ENCODE assay signal across 22 cellular contexts in the genomic region with DNA sequence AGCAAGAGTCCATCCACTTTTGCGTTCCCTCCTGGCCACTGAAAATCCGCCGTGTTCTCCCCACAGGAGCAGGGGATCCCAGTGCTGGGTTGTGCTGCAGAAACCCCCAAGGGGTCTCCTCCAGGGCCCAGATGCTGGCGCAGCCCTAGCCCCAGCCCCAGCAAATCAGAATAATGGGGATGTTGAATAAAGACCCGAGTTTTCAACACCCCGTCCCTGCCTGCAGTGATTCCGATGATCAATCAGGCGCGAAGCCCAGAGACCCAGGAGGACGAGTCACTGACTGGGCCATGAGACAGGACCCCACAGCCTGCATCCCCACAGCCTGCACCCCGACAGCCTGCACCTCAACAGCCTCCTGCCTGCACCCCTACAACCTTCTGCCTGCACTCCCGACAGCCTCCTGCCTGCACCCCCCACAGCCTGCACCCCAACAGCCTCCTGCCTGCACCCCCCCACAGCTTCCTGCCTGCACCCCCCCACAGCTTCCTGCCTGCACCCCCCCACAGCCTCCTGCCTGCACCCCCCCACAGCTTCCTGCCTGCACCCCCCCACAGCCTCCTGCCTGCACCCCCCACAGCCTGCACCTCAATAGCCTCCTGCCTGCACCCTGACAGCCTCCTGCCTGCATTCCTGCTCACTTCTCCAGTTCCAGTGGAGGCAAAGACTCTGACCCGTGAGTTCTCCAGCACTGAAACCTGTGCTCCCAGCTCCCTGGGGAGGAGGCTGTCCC. TPM values are rescaled to one million over a fixed set of nuclear protein-coding genes. Genes with fewer than 3 reads are reported as not detected.
DNase-seq lines count a peak whose midpoint lies in the region; ATAC-seq and TF ChIP-seq lines count a peak whose summit lies in the region.
"Had no signal": no experiment of that assay in that cellular context is flagged by ENCODE, and none has a peak within 500 bp of the region (broad histone marks: within the 10 kb centered on the region; RNA-seq: fewer than 3 reads in every experiment).

No MANE protein-coding gene starts in this region.

- TF ChIP-seq POLR2A in breast epithelium (IDR thresholded peaks at IDR 0.05): no peak

- no peak overlapping the region for H3K9ac ChIP-seq in mammary epithelial cell (ENCODE audit: insufficient read depth, low read length)
- no peak overlapping the region for H3K9ac ChIP-seq in NT2/D1 (ENCODE audit: insufficient read length, low read depth)
- no peak overlapping the region for H3K9ac ChIP-seq in endodermal cell (ENCODE audit: extremely low read depth, low read length, poor library complexity, severe bottlenecking)
- H3K9ac ChIP-seq: BLaER1, KMS-11 had no signal

- H3K27me3 Mint-ChIP-seq in endodermal cell (ENCODE audit: insufficient read depth): peaks cover 21% of the 10 kb centered on the region
- peaks cover 36 to 45% of the 10 kb centered on the region in 2 donors for H3K27me3 Mint-ChIP-seq in stimulated activated naive B cell treated with anti-CD40 and anti-IgM and Interleukin-4, amounts not matched to agents 10 μg/mL and 1 μg/mL and 100 μg/mL, for 72 hours

- in situ Hi-C loops in mammary epithelial cell (cut with MboI; ENCODE audit: low sequenced_read_pairs in 2 of 2): no loop called here

- H2AFZ ChIP-seq in mammary epithelial cell (ENCODE audit: low read depth, low read length): peak overlapping the region; percentile 33

- WGBS in mammary epithelial cell (ENCODE audit: low coverage, missing lambda C conversion rate): 73% methylated on average over 7 of the region's 13 CpGs
- WGBS in endodermal cell (ENCODE audit: insufficient coverage in 1 of 2, insufficient read length in 1 of 2), 2 experiments: 92 to 94% methylated on average over 10 to 11 of the region's 13 CpGs

- peaks cover 37% of the 10 kb centered on the region for H3K9me3 Mint-ChIP-seq in endodermal cell
- no peaks in the 10 kb centered on the region for H3K9me3 Mint-ChIP-seq in stimulated activated naive B cell treated with anti-CD40 and anti-IgM and Interleukin-4, amounts not matched to agents 10 μg/mL and 1 μg/mL and 100 μg/mL, for 72 hours
- H3K9me3 Mint-ChIP-seq: CD4-positive, CD25-positive, alpha-beta regulatory T cell had no signal

- H3K27me3 ChIP-seq in mammary epithelial cell (ENCODE audit: insufficient read depth, low read length): no peaks in the 10 kb centered on the region
- no peaks in the 10 kb centered on the region for H3K27me3 ChIP-seq in breast epithelium
- H3K27me3 ChIP-seq in NT2/D1 (ENCODE audit: insufficient read depth, insufficient read length): no peaks in the 10 kb centered on the region
- no peaks in the 10 kb centered on the region for H3K27me3 ChIP-seq in endodermal cell (ENCODE audit: control insufficient read depth, insufficient read depth, low read length, poor library complexity, severe bottlenecking)
- H3K27me3 ChIP-seq: BLaER1, Peyer's patch had no signal

- DNase-seq in mammary epithelial cell (no peak), breast epithelium (ENCODE audit: low spot score in 2 of 2) (no peak), NT2/D1 (ENCODE audit: low read depth, low spot score) (peak; percentile 25), endodermal cell (no peak), NCI-H1417 treated with DMSO at 0.1 percent for 48 hours (lab: John Stamatoyannopoulos, UW) (no peak), NCI-H2196 (lab: John Stamatoyannopoulos, UW; ENCODE audit: unreplicated experiment) (no peak), left ventricle myocardium superior (no peak)
- DNase-seq in stimulated activated naive B cell treated with anti-CD40 and anti-IgM and Interleukin-4, amounts not matched to agents 10 μg/mL and 1 μg/mL and 100 μg/mL, for 72 hours: no peak
- DNase-seq: CD4-positive, CD25-positive, alpha-beta regulatory T cell; DMS53; HCEC 1CT; MM.1S; NCI-H1694; NCI-H2081; NCI-H226; NCI-H510A; NCI-H69; Peyer's patch; SHP77 treated with DMSO at 0.1 percent for 48 hours had no signal

- no peak overlapping the region for H3K27ac Mint-ChIP-seq in endodermal cell
- H3K27ac Mint-ChIP-seq in stimulated activated naive B cell treated with anti-CD40 and anti-IgM and Interleukin-4, amounts not matched to agents 10 μg/mL and 1 μg/mL and 100 μg/mL, for 72 hours: peak overlapping the region; percentile 42
- H3K27ac Mint-ChIP-seq: CD4-positive, CD25-positive, alpha-beta regulatory T cell had no signal

- no peak for ATAC-seq in stimulated activated naive B cell treated with anti-CD40 and anti-IgM and Interleukin-4, amounts not matched to agents 10 μg/mL and 1 μg/mL and 100 μg/mL, for 72 hours (replicated peaks)
- ATAC-seq in left ventricle myocardium superior: no peak

- H3K4me3 ChIP-seq in mammary epithelial cell (replicated peaks in 1 of 3; ENCODE audit: insufficient read depth in 1 of 3, low read depth in 2 of 3, low read length in 3 of 3) (no peak overlapping the region), breast epithelium (no peak overlapping the region), NT2/D1 (ENCODE audit: insufficient read length, low read depth) (no peak overlapping the region), endodermal cell (ENCODE audit: low read length) (peak overlapping the region; percentile 66)
- H3K4me3 ChIP-seq: BLaER1, Peyer's patch had no signal

- dilution Hi-C loops in mammary epithelial cell (cut with HindIII; ENCODE audit: low sequenced_read_pairs): no loop called here

- no peak overlapping the region for H3K4me2 ChIP-seq in mammary epithelial cell (ENCODE audit: insufficient read depth, low read depth, low read length)
- H3K4me2 ChIP-seq: BLaER1, KMS-11 had no signal

- H3K36me3 ChIP-seq in mammary epithelial cell (ENCODE audit: insufficient read depth, low read length) (no peaks in the 10 kb centered on the region), breast epithelium (no peaks in the 10 kb centered on the region), NT2/D1 (ENCODE audit: insufficient read depth, insufficient read length, low read length) (no peaks in the 10 kb centered on the region), endodermal cell (ENCODE audit: control insufficient read depth, insufficient read depth, low read length) (no peaks in the 10 kb centered on the region)
- H3K36me3 ChIP-seq: BLaER1, Peyer's patch had no signal

- no peaks in the 10 kb centered on the region for H3K79me2 ChIP-seq in mammary epithelial cell (ENCODE audit: insufficient read depth, low read length)

- peaks cover 3% of the 10 kb centered on the region for H3K4me1 Mint-ChIP-seq in endodermal cell
- H3K4me1 Mint-ChIP-seq in stimulated activated naive B cell treated with anti-CD40 and anti-IgM and Interleukin-4, amounts not matched to agents 10 μg/mL and 1 μg/mL and 100 μg/mL, for 72 hours: no peaks in the 10 kb centered on the region

- no peaks in the 10 kb centered on the region for H3K9me3 ChIP-seq in mammary epithelial cell (replicated peaks; ENCODE audit: insufficient read depth, low read length)
- H3K9me3 ChIP-seq in breast epithelium: no peaks in the 10 kb centered on the region
- peaks cover 10% of the 10 kb centered on the region; the same call in 1 of the 2 replicates for H3K9me3 ChIP-seq in NT2/D1 (ENCODE audit: insufficient read depth, low read length)
- H3K9me3 ChIP-seq in endodermal cell (ENCODE audit: control insufficient read depth, low read length): peaks cover 43% of the 10 kb centered on the region
- H3K9me3 ChIP-seq: Peyer's patch had no signal

- intact Hi-C loops in mammary epithelial cell (cut with micrococcal nuclease) (no loop called here), breast epithelium (cut with DNase I; ENCODE audit: low total_unique reads) (no loop called here), left ventricle myocardium superior (cut with micrococcal nuclease) (no loop called here)

- no TSS peak for BruUV-seq in mammary epithelial cell (replicated peaks; lab: Mats Ljungman, UMichigan)

- H3K27ac ChIP-seq in mammary epithelial cell (ENCODE audit: insufficient read depth, low read depth, low read length) (no peak overlapping the region), breast epithelium (peak overlapping the region in 1 of 2 donors; percentile 17), endodermal cell (ENCODE audit: low read depth, low read length) (no peak overlapping the region)
- H3K27ac ChIP-seq: BLaER1, KMS-11, Peyer's patch had no signal

- no peak for TF ChIP-seq CTCF in mammary epithelial cell (conservative IDR thresholded peaks at IDR 0.05 in 1 of 2, IDR thresholded peaks at IDR 0.05 in 1 of 2; ENCODE audit: extremely low read depth in 1 of 2, insufficient read depth in 1 of 2, low read depth in 1 of 2, low read length in 2 of 2)
- no peak for TF ChIP-seq CTCF in breast epithelium (IDR thresholded peaks at IDR 0.05)
- no peak for TF ChIP-seq CTCF in endodermal cell (conservative IDR thresholded peaks at IDR 0.05)

- peaks cover 2% of the 10 kb centered on the region for H3K36me3 Mint-ChIP-seq in endodermal cell (ENCODE audit: low read depth)
- H3K36me3 Mint-ChIP-seq in stimulated activated naive B cell treated with anti-CD40 and anti-IgM and Interleukin-4, amounts not matched to agents 10 μg/mL and 1 μg/mL and 100 μg/mL, for 72 hours: no peaks in the 10 kb centered on the region
- H3K36me3 Mint-ChIP-seq: CD4-positive, CD25-positive, alpha-beta regulatory T cell had no signal

- H3K4me1 ChIP-seq in mammary epithelial cell (ENCODE audit: insufficient read depth, low read length): peaks cover 9% of the 10 kb centered on the region
- H3K4me1 ChIP-seq in breast epithelium: peaks cover 0 to 13% of the 10 kb centered on the region in 2 donors
- peaks cover 9% of the 10 kb centered on the region for H3K4me1 ChIP-seq in NT2/D1 (ENCODE audit: insufficient read depth, insufficient read length)
- no peaks in the 10 kb centered on the region for H3K4me1 ChIP-seq in endodermal cell (ENCODE audit: control insufficient read depth, insufficient read depth, low read length)
- H3K4me1 ChIP-seq: BLaER1, Peyer's patch had no signal

- no peaks in the 10 kb centered on the region for H4K20me1 ChIP-seq in mammary epithelial cell (ENCODE audit: insufficient read depth, low read length)
- H4K20me1 ChIP-seq: BLaER1 had no signal

- CTCF ChIA-PET in mammary epithelial cell (lab: Charles Lee; ENCODE audit: low non-redundant PET): interaction anchor here (0.6 kb wide), 1 partner anchor 59 kb away, joined by 5 read pairs; no protein-coding TSS in a partner anchor

- no peak overlapping the region for H3K4me3 Mint-ChIP-seq in endodermal cell
- no peak overlapping the region for H3K4me3 Mint-ChIP-seq in stimulated activated naive B cell treated with anti-CD40 and anti-IgM and Interleukin-4, amounts not matched to agents 10 μg/mL and 1 μg/mL and 100 μg/mL, for 72 hours
- H3K4me3 Mint-ChIP-seq: CD4-positive, CD25-positive, alpha-beta regulatory T cell had no signal

RNA-seq across cellular contexts. Expression of a gene that starts 37.2 kb away (rescaled TPM):
- total RNA-seq in mammary epithelial cell (1 to 10 TPM; 1.8 to 3.3 TPM), breast epithelium (10 to 100 TPM; 43.6 to 76.5 (median 60.0) TPM), endodermal cell (10 to 100 TPM; 16.8 to 19.4 TPM), left ventricle myocardium superior (50.5 TPM)
- 0.14 TPM for polyA plus RNA-seq in mammary epithelial cell
- not detected for polyA minus RNA-seq in mammary epithelial cell
- polyA plus RNA-seq in endodermal cell (2013, experiment 1 of 2): 57.6 TPM
- 59.4 TPM for polyA plus RNA-seq in endodermal cell (2013, experiment 2 of 2)
- total RNA-seq: OCI-LY7 had no signal
- polyA plus RNA-seq: CD4-positive, CD25-positive, alpha-beta regulatory T cell had no signal

Comparison
In these comparisons a context has a peak if more than half of its experiments do, and no peak if none do; other contexts are left out.
1. RNA of a gene that starts 37.2 kb away (total RNA-seq): 43.6 to 76.5 TPM in breast epithelium, 50.5 TPM in left ventricle myocardium superior (single experiment) and 16.8 to 19.4 TPM in endodermal cell; 1.8 to 3.3 TPM in mammary epithelial cell; every median in the first group is over 4 times any median in the second.